In genomic region chr3:45583021-45583851, GRCh38 we compare ENCODE assay signal across 11 cellular contexts. TPM values are rescaled to one million over a fixed set of nuclear protein-coding genes. Genes with fewer than 3 reads are reported as not detected.
DNase-seq lines count a peak whose midpoint lies in the region; ATAC-seq and TF ChIP-seq lines count a peak whose summit lies in the region.
"Had no signal": no experiment of that assay in that cellular context is flagged by ENCODE, and none has a peak within 500 bp of the region (broad histone marks: within the 10 kb centered on the region; RNA-seq: fewer than 3 reads in every experiment).

No MANE protein-coding gene starts in this region.

- ATAC-seq in GM19324 (IDR thresholded peaks at IDR 0.05; ENCODE audit: low FRiP score, unreplicated experiment) (no peak), GM18870 (IDR thresholded peaks at IDR 0.05; ENCODE audit: unreplicated experiment) (no peak)
- ATAC-seq in natural killer cell treated with Interleukin-12 subunit alpha and Interleukin-12 subunit beta and Interleukin-15 and Interleukin-18, amount 100 ng/mL, for 72 hours, result no peak
- ATAC-seq: A549 had no signal

- no peak overlapping the region for H3K4me3 Mint-ChIP-seq in natural killer cell treated with Interleukin-12 subunit alpha and Interleukin-12 subunit beta and Interleukin-15 and Interleukin-18, amount 100 ng/mL, for 72 hours
- H3K4me3 Mint-ChIP-seq: activated CD4-positive, alpha-beta memory T cell treated with anti-CD3 and anti-CD28 coated beads, Interleukin-2, amount 10 ng/mL, durations not matched to agents 7 days and 5 days had no signal

- H3K4me3 ChIP-seq in fibroblast of villous mesenchyme (ENCODE audit: low read depth, low read length), result no peak overlapping the region
- H3K4me3 ChIP-seq: A549 had no signal

- H3K27me3 Mint-ChIP-seq in natural killer cell treated with Interleukin-12 subunit alpha and Interleukin-12 subunit beta and Interleukin-15 and Interleukin-18, amount 100 ng/mL, for 72 hours, result peaks cover 0 to 7% of the 10 kb centered on the region in 2 donors

- no peak for TF ChIP-seq CTCF in fibroblast of villous mesenchyme (IDR thresholded peaks at IDR 0.05; ENCODE audit: insufficient read depth, low read depth, low read length)

- H3K36me3 Mint-ChIP-seq in natural killer cell treated with Interleukin-12 subunit alpha and Interleukin-12 subunit beta and Interleukin-15 and Interleukin-18, amount 100 ng/mL, for 72 hours, result no peaks in the 10 kb centered on the region

- no peaks in the 10 kb centered on the region for H3K9me3 Mint-ChIP-seq in natural killer cell treated with Interleukin-12 subunit alpha and Interleukin-12 subunit beta and Interleukin-15 and Interleukin-18, amount 100 ng/mL, for 72 hours
- H3K9me3 Mint-ChIP-seq: activated CD4-positive, alpha-beta memory T cell treated with anti-CD3 and anti-CD28 coated beads, Interleukin-2, amount 10 ng/mL, durations not matched to agents 7 days and 5 days had no signal

- DNase-seq in NCI-H82 (lab: John Stamatoyannopoulos, UW), result peak; percentile 52
- DNase-seq in NCI-H82 treated with DMSO at 0.1 percent for 48 hours (lab: John Stamatoyannopoulos, UW; ENCODE audit: unreplicated experiment), result no peak
- peak; percentile 73 for DNase-seq in fibroblast of villous mesenchyme (ENCODE audit: low read depth)
- DNase-seq in myocyte (ENCODE audit: low read depth), result peak; percentile 84
- DNase-seq in stimulated activated CD4-positive, alpha-beta T cell treated with anti-CD3 and anti-CD28 coated beads, Interleukin-15, amount 100 ng/mL, for 24 hours, result no peak
- no peak for DNase-seq in natural killer cell treated with Interleukin-12 subunit alpha and Interleukin-12 subunit beta and Interleukin-15 and Interleukin-18, amount 100 ng/mL, for 72 hours (ENCODE audit: low spot score)
- DNase-seq: activated CD4-positive, alpha-beta memory T cell treated with anti-CD3 and anti-CD28 coated beads, Interleukin-2, amount 10 ng/mL, durations not matched to agents 7 days and 5 days; SHP77 had no signal

- H3K27ac Mint-ChIP-seq in natural killer cell treated with Interleukin-12 subunit alpha and Interleukin-12 subunit beta and Interleukin-15 and Interleukin-18, amount 100 ng/mL, for 72 hours, result no peak overlapping the region
- H3K27ac Mint-ChIP-seq: activated CD4-positive, alpha-beta memory T cell treated with anti-CD3 and anti-CD28 coated beads, Interleukin-2, amount 10 ng/mL, durations not matched to agents 7 days and 5 days had no signal

- peaks cover 0 to 7% of the 10 kb centered on the region in 2 donors for H3K4me1 Mint-ChIP-seq in natural killer cell treated with Interleukin-12 subunit alpha and Interleukin-12 subunit beta and Interleukin-15 and Interleukin-18, amount 100 ng/mL, for 72 hours (ENCODE audit: low read depth in 2 of 2)

RNA-seq across cellular contexts. Expression of gene LIMD1, which starts 11.3 kb away (rescaled TPM):
- total RNA-seq in fibroblast of villous mesenchyme, result 15.8 and 23.7 TPM in 2 replicates
- 29.2 and 35.9 TPM in 2 replicates for total RNA-seq in myocyte
- 12.4 TPM for polyA plus RNA-seq in myocyte (2012)
- total RNA-seq in natural killer cell treated with Interleukin-12 subunit alpha and Interleukin-12 subunit beta and Interleukin-15 and Interleukin-18, amount 100 ng/mL, for 72 hours, result 10 to 100 TPM; 34.4 to 71.4 TPM

Comparison
In these comparisons a context has a peak if more than half of its experiments do, and no peak if none do; other contexts are left out.
1. DNase-seq: peak in NCI-H82 (single experiment), fibroblast of villous mesenchyme (single experiment) and myocyte (single experiment); none in NCI-H82 treated with DMSO at 0.1 percent for 48 hours (single experiment), stimulated activated CD4-positive, alpha-beta T cell treated with anti-CD3 and anti-CD28 coated beads, Interleukin-15, amount 100 ng/mL, for 24 hours (single experiment) and natural killer cell treated with Interleukin-12 subunit alpha and Interleukin-12 subunit beta and Interleukin-15 and Interleukin-18, amount 100 ng/mL, for 72 hours (single experiment).